ENCODE assay signal across 30 cellular contexts in genomic region chr19:51000981-51001380, GRCh38. TPM values are rescaled to one million over a fixed set of nuclear protein-coding genes. Genes with fewer than 3 reads are reported as not detected.
A peak's percentile ranks its signal among the peaks of the same experiment; 100 is the strongest.
DNase-seq lines count a peak whose midpoint lies in the region; ATAC-seq and TF ChIP-seq lines count a peak whose summit lies in the region.
"Had no signal": no experiment of that assay in that cellular context is flagged by ENCODE, and none has a peak within 500 bp of the region (broad histone marks: within the 10 kb centered on the region; RNA-seq: fewer than 3 reads in every experiment).

No MANE protein-coding gene starts in this region.

- H2AFZ ChIP-seq in HCT116 (ENCODE audit: low read depth, low read length, poor library complexity, severe bottlenecking) = no peak overlapping the region

- no peak for DNase-seq in HCT116 (ENCODE audit: low read depth, low spot score)
- peak; percentile 63 for DNase-seq in ecto neural progenitor cell (ENCODE audit: low spot score)
- DNase-seq in iPS-NIHi7 (ENCODE audit: extremely low spot score) = peak; percentile 77
- DNase-seq in sigmoid colon = peak; percentile 20
- DNase-seq in NK-92 treated with Interleukin-12 subunit alpha and Interleukin-12 subunit beta, amount 100 ng/mL, for 24 hours (lab: John Stamatoyannopoulos, UW) = no peak
- no peak for DNase-seq in ureter (ENCODE audit: low spot score)
- DNase-seq: activated CD4-positive, alpha-beta T cell treated with anti-CD3 and anti-CD28 coated beads, Interleukin-2, amount 50 U/mL, for 1 hour; CD4-positive, CD25-positive, alpha-beta regulatory T cell; cerebellar nuclear complex; DMS153; effector CD4-positive, alpha-beta T cell; GDM1; HFFc6; Kasumi-1; left ventricle myocardium inferior; NCI-H1048; NCI-H2081; small intestine; stimulated activated naive B cell treated with anti-CD40 and anti-IgM and Interleukin-4, amounts not matched to agents 10 μg/mL and 1 μg/mL and 100 μg/mL, for 72 hours; testis had no signal

- no peaks in the 10 kb centered on the region for H3K9me2 ChIP-seq in HCT116 (ENCODE audit: insufficient read depth)

- WGBS in sigmoid colon, 2 donors = 33 to 36% methylated on average over 16 of the region's 16 CpGs

- H3K4me3 ChIP-seq in HCT116 (replicated peaks in 1 of 2; ENCODE audit: low read depth in 1 of 2, low read length in 2 of 2) (peak overlapping the region; percentile 78 to 88), sigmoid colon (no peak overlapping the region)
- H3K4me3 ChIP-seq: left ventricle myocardium inferior, SK-N-MC, testis had no signal

- intact Hi-C loops in HCT116 (cut with micrococcal nuclease) (loop anchor here (2.0 to 5.0 kb wide), 2 partner anchors 34 to 68 kb away; partner anchors contain the start of gene KLK6), sigmoid colon (cut with DNase I) (no loop called here)

- H3K79me2 ChIP-seq in HCT116 (ENCODE audit: insufficient read depth, low read length) = peaks cover 11% of the 10 kb centered on the region; the same call in 1 of the 2 replicates

- H3K36me3 ChIP-seq in HCT116 (ENCODE audit: control insufficient read depth in 1 of 2, insufficient read depth in 2 of 2, low read length in 2 of 2) (peaks cover 0 to 6% of the 10 kb centered on the region in 2 experiments; a peak in 1 of 4 replicates), sigmoid colon (no peaks in the 10 kb centered on the region)
- H3K36me3 ChIP-seq: left ventricle myocardium inferior had no signal

- H3K9ac ChIP-seq in HCT116 (ENCODE audit: low read length) = peak overlapping the region; percentile 91

- H3K27ac ChIP-seq in HCT116 (ENCODE audit: low read depth, low read length) = peak overlapping the region; percentile 77
- H3K27ac ChIP-seq in sigmoid colon = no peak overlapping the region
- H3K27ac ChIP-seq: left ventricle myocardium inferior, SK-N-MC, testis, VCaP had no signal

- RAD21 ChIA-PET in HCT116 (lab: Charles Lee; ENCODE audit: low non-redundant PET in 1 of 2, low total read pairs in 2 of 2, uncharacterized antibody in 2 of 2, unreplicated experiment in 2 of 2) = interaction anchor here in 1 of 2 experiments (2.1 kb wide), 1 partner anchor 16 kb away, joined by 14 read pairs; no protein-coding TSS in a partner anchor

- TF ChIP-seq RAD21 in HCT116 (IDR thresholded peaks at IDR 0.05; ENCODE audit: low read depth) = peak; percentile 56

- H3K4me1 ChIP-seq in HCT116 (ENCODE audit: control insufficient read depth in 1 of 2, insufficient read depth in 2 of 2, low read length in 2 of 2) = peaks cover 16 to 36% of the 10 kb centered on the region in 2 experiments
- H3K4me1 ChIP-seq in sigmoid colon = no peaks in the 10 kb centered on the region
- H3K4me1 ChIP-seq: left ventricle myocardium inferior, testis had no signal

- TF ChIP-seq POLR2A in HCT116 (IDR thresholded peaks at IDR 0.05; ENCODE audit: borderline replicate concordance, extremely low read depth, insufficient read depth, insufficient read length) (no peak), sigmoid colon (IDR thresholded peaks at IDR 0.05) (no peak)

- ATAC-seq in HCT116 (peak; percentile 68), GM18867 (IDR thresholded peaks at IDR 0.05; ENCODE audit: unreplicated experiment) (no peak), HG03432 (IDR thresholded peaks at IDR 0.05; ENCODE audit: unreplicated experiment) (no peak)
- ATAC-seq: stimulated activated naive B cell treated with anti-CD40 and anti-IgM and Interleukin-4, amounts not matched to agents 10 μg/mL and 1 μg/mL and 100 μg/mL, for 72 hours had no signal

- POLR2A ChIA-PET in HCT116 (lab: Charles Lee) = interaction anchor here (0.6 to 2.6 kb wide), 8 partner anchors 8 to 67 kb away, joined by 3 to 49 read pairs (median 4); partner anchors contain the start of genes KLK10, KLK6 and KLK7

- peak overlapping the region; percentile 100 for H3K4me2 ChIP-seq in HCT116 (ENCODE audit: low read length)

- H4K20me1 ChIP-seq in HCT116 (ENCODE audit: insufficient read depth) = no peaks in the 10 kb centered on the region

- CTCF ChIA-PET in HCT116 (lab: Charles Lee) = interaction anchor here (1.0 to 3.4 kb wide), 6 partner anchors 13 to 297 kb away, joined by 3 to 71 read pairs (median 3); partner anchors contain the start of gene KLK10

- no peak for TF ChIP-seq EP300 in sigmoid colon (IDR thresholded peaks at IDR 0.05)

- H3K9me3 ChIP-seq in HCT116 (ENCODE audit: control insufficient read depth in 1 of 2, insufficient read depth in 1 of 2, low read depth in 1 of 2, low read length in 2 of 2) = no peaks in the 10 kb centered on the region
- no peaks in the 10 kb centered on the region for H3K9me3 ChIP-seq in sigmoid colon
- H3K9me3 ChIP-seq: left ventricle myocardium inferior, testis had no signal

- no peaks in the 10 kb centered on the region for H3K27me3 ChIP-seq in HCT116 (ENCODE audit: insufficient read depth, low read length)
- H3K27me3 ChIP-seq in sigmoid colon = peaks cover 0 to 54% (median 36%) of the 10 kb centered on the region in 3 donors
- H3K27me3 ChIP-seq: testis had no signal

- no peak; a peak in 1 of 6 replicates for TF ChIP-seq CTCF in HCT116 (IDR thresholded peaks at IDR 0.05 in 2 of 3, conservative IDR thresholded peaks at IDR 0.05 in 1 of 3; ENCODE audit: borderline replicate concordance in 1 of 3, insufficient read depth in 1 of 3, low read depth in 2 of 3, low read length in 2 of 3)
- TF ChIP-seq CTCF in sigmoid colon (IDR thresholded peaks at IDR 0.05) = no peak

- BruUV-seq in HCT116 (replicated peaks; lab: Mats Ljungman, UMichigan) = no TSS peak

TF ChIP-seq in HCT116, 20 proteins besides CTCF, POLR2A, EP300 and RAD21:
- TF ChIP-seq SP1 (IDR thresholded peaks at IDR 0.05; ENCODE audit: low read depth) (no peak), EGR1 (IDR thresholded peaks at IDR 0.05; ENCODE audit: low read depth) (peak; percentile 72), POLR2AphosphoS5 (IDR thresholded peaks at IDR 0.05; ENCODE audit: low read depth, low read length) (peak; percentile 70), ELF1 (IDR thresholded peaks at IDR 0.05; ENCODE audit: borderline replicate concordance, low read depth) (no peak), MAX (IDR thresholded peaks at IDR 0.05) (peak; percentile 93), YY1 (IDR thresholded peaks at IDR 0.05; ENCODE audit: extremely low read depth, insufficient replicate concordance, low read depth, low read length) (peak; percentile 55)
TF ChIP-seq in HCT116: peak in this region for 4.

RNA-seq across cellular contexts. Expression of gene KLK8, which starts 0.4 kb away (rescaled TPM):
- total RNA-seq in HCT116 (2021; ENCODE audit: unreplicated experiment) (92.8 TPM), sigmoid colon (not detected), ureter (not detected)
- polyA plus RNA-seq in HCT116 (2012) = 149 and 150 TPM in 2 replicates
- not detected for polyA plus RNA-seq in sigmoid colon
- total RNA-seq: astrocyte; CD4-positive, CD25-positive, alpha-beta regulatory T cell; HFFc6; left ventricle myocardium inferior; mononuclear cell; NCI-H460; pulmonary artery endothelial cell; RPMI7951; T-helper 2 cell treated with Interferon-gamma antibody and Interleukin-4, amounts not matched to agents 100 ng/mL and 5 ng/mL, for 36 hours had no signal
- polyA plus RNA-seq: CD4-positive, CD25-positive, alpha-beta regulatory T cell had no signal

RNA-seq across cellular contexts. Expression of gene KLK7, which starts 17.3 kb away (rescaled TPM):
- total RNA-seq in HCT116 (2021; ENCODE audit: unreplicated experiment) = 30.5 TPM
- polyA plus RNA-seq in HCT116 (2012) = 31.4 and 34.2 TPM in 2 replicates
- total RNA-seq in sigmoid colon = not detected
- polyA plus RNA-seq in sigmoid colon = not detected
- not detected for total RNA-seq in ureter
- total RNA-seq: astrocyte; CD4-positive, CD25-positive, alpha-beta regulatory T cell; HFFc6; left ventricle myocardium inferior; mononuclear cell; NCI-H460; pulmonary artery endothelial cell; RPMI7951; T-helper 2 cell treated with Interferon-gamma antibody and Interleukin-4, amounts not matched to agents 100 ng/mL and 5 ng/mL, for 36 hours had no signal
- polyA plus RNA-seq: CD4-positive, CD25-positive, alpha-beta regulatory T cell had no signal

RNA-seq across cellular contexts. Expression of gene KLK10, which starts 18.5 kb away (rescaled TPM):
- total RNA-seq in HCT116 (2021; ENCODE audit: unreplicated experiment) (33.6 TPM), sigmoid colon (1 to 10 TPM in 1 of 4 donors, under 1 TPM in 1, not detected in 2; 0.82 to 2.5 TPM), ureter (0.29 TPM)
- 37.4 and 37.8 TPM in 2 replicates for polyA plus RNA-seq in HCT116 (2012)
- polyA plus RNA-seq in sigmoid colon = under 1 TPM; 0.60 to 0.69 (median 0.67) TPM
- total RNA-seq: CD4-positive, CD25-positive, alpha-beta regulatory T cell; HFFc6; left ventricle myocardium inferior; mononuclear cell; pulmonary artery endothelial cell; RPMI7951; T-helper 2 cell treated with Interferon-gamma antibody and Interleukin-4, amounts not matched to agents 100 ng/mL and 5 ng/mL, for 36 hours had no signal
- polyA plus RNA-seq: CD4-positive, CD25-positive, alpha-beta regulatory T cell had no signal

RNA-seq across cellular contexts. Expression of gene KLK11, which starts 25.4 kb away (rescaled TPM):
- total RNA-seq in HCT116 (2021; ENCODE audit: unreplicated experiment) = not detected
- polyA plus RNA-seq in HCT116 (2012) = 1.5 and 1.6 TPM in 2 replicates
- under 1 TPM in 1 of 4 donors, not detected in 3; 0.71 TPM for total RNA-seq in sigmoid colon
- polyA plus RNA-seq in sigmoid colon = under 1 TPM in 1 of 3 donors, not detected in 2; 0.76 TPM
- 1.0 TPM for total RNA-seq in ureter
- total RNA-seq: astrocyte; CD4-positive, CD25-positive, alpha-beta regulatory T cell; HFFc6; left ventricle myocardium inferior; mononuclear cell; NCI-H460; pulmonary artery endothelial cell; RPMI7951; T-helper 2 cell treated with Interferon-gamma antibody and Interleukin-4, amounts not matched to agents 100 ng/mL and 5 ng/mL, for 36 hours had no signal
- polyA plus RNA-seq: CD4-positive, CD25-positive, alpha-beta regulatory T cell had no signal

RNA-seq across cellular contexts. Expression of gene KLK6, which starts 31.6 kb away (rescaled TPM):
- total RNA-seq in HCT116 (2021; ENCODE audit: unreplicated experiment) = 40.5 TPM
- polyA plus RNA-seq in HCT116 (2012) = 72.9 and 87.4 TPM in 2 replicates
- not detected for total RNA-seq in sigmoid colon
- polyA plus RNA-seq in sigmoid colon = not detected
- not detected for total RNA-seq in ureter
- total RNA-seq: CD4-positive, CD25-positive, alpha-beta regulatory T cell; HFFc6; left ventricle myocardium inferior; mononuclear cell; NCI-H460; pulmonary artery endothelial cell; RPMI7951; T-helper 2 cell treated with Interferon-gamma antibody and Interleukin-4, amounts not matched to agents 100 ng/mL and 5 ng/mL, for 36 hours had no signal
- polyA plus RNA-seq: CD4-positive, CD25-positive, alpha-beta regulatory T cell had no signal

Comparison
In these comparisons a context has a peak if more than half of its experiments do, and no peak if none do; other contexts are left out.
1. DNase-seq: peak in ecto neural progenitor cell (single experiment), iPS-NIHi7 (single experiment) and sigmoid colon (single experiment); none in HCT116 (single experiment), NK-92 treated with Interleukin-12 subunit alpha and Interleukin-12 subunit beta, amount 100 ng/mL, for 24 hours (single experiment) and ureter (single experiment).
2. H3K4me3 ChIP-seq: peak in HCT116 (2 of 2); none in sigmoid colon (0 of 4).
3. RNA of gene KLK8, which starts 0.4 kb away (total RNA-seq): 92.8 TPM in HCT116 (single experiment); not detected in sigmoid colon and not detected in ureter (single experiment); every median in the first group is over 10 times any median in the second.
4. RNA of gene KLK7, which starts 17.3 kb away (total RNA-seq): 30.5 TPM in HCT116 (single experiment); not detected in sigmoid colon and not detected in ureter (single experiment); every median in the first group is over 10 times any median in the second.